Comparison of ENCODE assay signal across 28 cellular contexts in genomic region chr2:212644195-212644837, GRCh38.
"Had no signal": no experiment of that assay in that cellular context is flagged by ENCODE, and none has a peak within 500 bp of the region (broad histone marks: within the 10 kb centered on the region; RNA-seq: fewer than 3 reads in every experiment).

No MANE protein-coding gene starts in this region.

- H3K27ac Mint-ChIP-seq: memory B cell; nephron; stimulated activated effector memory CD8-positive, alpha-beta T cell treated with anti-CD3 and anti-CD28 coated beads, Interleukin-12 subunit alpha, Interleukin-12 subunit beta, amount 100 ng/mL, for 72 hours; type B pancreatic cell had no signal

- FAIRE-seq: endometrium, keratinocyte had no signal

- H3K4me1 ChIP-seq: heart right ventricle, psoas muscle, sigmoid colon, testis, tibial artery had no signal

- H3K36me3 ChIP-seq: esophagus squamous epithelium, heart right ventricle, ovary, sigmoid colon, tibial artery had no signal

- H3K4me3 ChIP-seq: coronary artery, esophagus squamous epithelium, heart right ventricle, lung, ovary, psoas muscle, sigmoid colon, testis, tibial artery had no signal

- ATAC-seq: heart right ventricle; left lobe of liver; psoas muscle; right cardiac atrium; stimulated activated effector memory CD8-positive, alpha-beta T cell treated with anti-CD3 and anti-CD28 coated beads, Interleukin-12 subunit alpha, Interleukin-12 subunit beta, amount 100 ng/mL, for 72 hours; stimulated activated naive CD8-positive, alpha-beta T cell treated with anti-CD3 and anti-CD28 coated beads, Interleukin-15, Interleukin-2, amounts not matched to agents 100 U/mL and 50 U/mL, for 24 hours had no signal

- H3K9me3 ChIP-seq: esophagus squamous epithelium, heart right ventricle, ovary, psoas muscle, sigmoid colon, testis, tibial artery had no signal

- H3K27me3 ChIP-seq: esophagus squamous epithelium, ovary, sigmoid colon, testis had no signal

- H3K27me3 Mint-ChIP-seq: memory B cell, type B pancreatic cell had no signal

- H3K9me3 Mint-ChIP-seq: memory B cell; nephron; stimulated activated effector memory CD8-positive, alpha-beta T cell treated with anti-CD3 and anti-CD28 coated beads, Interleukin-12 subunit alpha, Interleukin-12 subunit beta, amount 100 ng/mL, for 72 hours; type B pancreatic cell had no signal

- H3K4me3 Mint-ChIP-seq: memory B cell; nephron; stimulated activated effector memory CD8-positive, alpha-beta T cell treated with anti-CD3 and anti-CD28 coated beads, Interleukin-12 subunit alpha, Interleukin-12 subunit beta, amount 100 ng/mL, for 72 hours; type B pancreatic cell had no signal

- H3K36me3 Mint-ChIP-seq: memory B cell; stimulated activated effector memory CD8-positive, alpha-beta T cell treated with anti-CD3 and anti-CD28 coated beads, Interleukin-12 subunit alpha, Interleukin-12 subunit beta, amount 100 ng/mL, for 72 hours; type B pancreatic cell had no signal

- H3K4me1 Mint-ChIP-seq: memory B cell; nephron; stimulated activated effector memory CD8-positive, alpha-beta T cell treated with anti-CD3 and anti-CD28 coated beads, Interleukin-12 subunit alpha, Interleukin-12 subunit beta, amount 100 ng/mL, for 72 hours had no signal

- H3K27ac ChIP-seq: coronary artery, esophagus squamous epithelium, heart right ventricle, ovary, psoas muscle, sigmoid colon, testis, tibial artery had no signal

- DNase-seq: dermis blood vessel endothelial cell; effector memory CD4-positive, alpha-beta T cell; erythroblast; esophagus squamous epithelium; foreskin melanocyte; glutamatergic neuron; heart right ventricle; hypothalamus; occipital lobe; ovary; psoas muscle; right cardiac atrium; sigmoid colon; stimulated activated CD4-positive, alpha-beta T cell treated with anti-CD3 and anti-CD28 coated beads, Interleukin-2, amount 100 ng/mL, for 24 hours; stimulated activated CD4-positive, alpha-beta T cell treated with anti-CD3 and anti-CD28 coated beads, Interleukin-4, amount 100 ng/mL, for 24 hours; stimulated activated naive CD8-positive, alpha-beta T cell treated with anti-CD3 and anti-CD28 coated beads, Interleukin-15, Interleukin-2, amounts not matched to agents 100 U/mL and 50 U/mL, for 24 hours; substantia nigra; testis; tibial artery had no signal
